ENCODE assay signal across 25 cellular contexts in the genomic region with DNA sequence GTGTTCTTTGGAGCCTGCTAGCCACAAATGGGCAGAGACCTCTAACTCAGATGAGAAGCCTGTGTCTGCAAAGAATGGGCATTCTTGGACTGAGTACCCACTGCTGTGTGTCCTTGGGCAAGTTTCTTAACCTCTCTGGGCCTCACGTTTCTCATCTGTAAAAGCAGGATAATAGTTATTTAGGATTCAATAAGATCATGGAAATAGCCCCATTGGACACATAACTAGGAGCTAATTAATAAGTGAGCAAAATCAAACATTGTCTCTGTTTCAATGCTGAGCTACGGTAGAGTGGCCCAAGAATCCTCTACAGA.
A peak's percentile ranks its signal among the peaks of the same experiment; 100 is the strongest.
DNase-seq lines count a peak whose midpoint lies in the region; ATAC-seq and TF ChIP-seq lines count a peak whose summit lies in the region.
"Had no signal": no experiment of that assay in that cellular context is flagged by ENCODE, and none has a peak within 500 bp of the region (broad histone marks: within the 10 kb centered on the region; RNA-seq: fewer than 3 reads in every experiment).

No MANE protein-coding gene starts in this region.

- H3K36me3 ChIP-seq in Loucy (ENCODE audit: insufficient read depth, low read length) (no peaks in the 10 kb centered on the region), mesenchymal stem cell (ENCODE audit: control insufficient read depth in 1 of 2, insufficient read depth in 2 of 2, low read depth in 1 of 2, low read length in 2 of 2) (peaks cover 0 to 4% of the 10 kb centered on the region in 2 experiments), ascending aorta (no peaks in the 10 kb centered on the region)
- H3K36me3 ChIP-seq: ovary had no signal

- no peak overlapping the region for H2BK15ac ChIP-seq in mesenchymal stem cell (ENCODE audit: low read depth, poor library complexity, severe bottlenecking)

- no peak for ATAC-seq in HG02588 (IDR thresholded peaks at IDR 0.05; ENCODE audit: unreplicated experiment)
- no peak for ATAC-seq in activated T-helper 17 cell treated with anti-CD3 and anti-CD28 coated beads, Interleukin-2, amount 50 U/mL, for 72 hours (replicated peaks)
- ATAC-seq: activated CD8-positive, alpha-beta memory T cell treated with anti-CD3 and anti-CD28 coated beads, Interleukin-2, amount 10 ng/mL, durations not matched to agents 7 days and 5 days; activated naive CD4-positive, alpha-beta T cell treated with anti-CD3 and anti-CD28 coated beads, Interleukin-2, amount 50 U/mL, for 72 hours; natural killer cell; right cardiac atrium; stimulated activated naive CD8-positive, alpha-beta T cell treated with anti-CD3 and anti-CD28 coated beads, Interleukin-15, amount 100 ng/mL, for 72 hours had no signal

- H2BK5ac ChIP-seq in mesenchymal stem cell (ENCODE audit: low read depth, low read length, poor library complexity, severe bottlenecking), result no peak overlapping the region

- intact Hi-C loops in activated T-helper 1 cell treated with anti-CD3 and anti-CD28 coated beads, Interleukin-12 subunit alpha, Interleukin-12 subunit beta, Interleukin-2, Interleukin-4 antibody, amounts not matched to agents 30 ng/mL and 10 ng/mL and 1 ng/mL, durations not matched to agents 14 hours and 24 hours and 36 hours (cut with micrococcal nuclease), result loop anchor here (5.0 to 10.0 kb wide), 3 partner anchors 217 to 721 kb away; partner anchors contain the start of gene CDPF1
- intact Hi-C loops in ascending aorta (cut with DNase I), result no loop called here

- H2AK5ac ChIP-seq in mesenchymal stem cell (ENCODE audit: low read length, severe bottlenecking), result no peak overlapping the region

- no peaks in the 10 kb centered on the region for H3F3A ChIP-seq in Loucy (ENCODE audit: low read depth)

- no peak overlapping the region for H3K4ac ChIP-seq in mesenchymal stem cell (ENCODE audit: low read depth in 1 of 2, low read length in 2 of 2)

- H3K4me2 ChIP-seq in Loucy (ENCODE audit: low read depth, low read length, poor library complexity, severe bottlenecking) (peak overlapping the region; percentile 97), mesenchymal stem cell (ENCODE audit: low read length, poor library complexity, severe bottlenecking) (no peak overlapping the region)

- no peaks in the 10 kb centered on the region for H4K20me1 ChIP-seq in Loucy (ENCODE audit: insufficient read depth, low read length, poor library complexity, severe bottlenecking)

- no peak overlapping the region for H3K18ac ChIP-seq in mesenchymal stem cell (ENCODE audit: low read depth in 1 of 2, low read length in 2 of 2)

- H3K4me3 Mint-ChIP-seq in activated T-helper 1 cell treated with anti-CD3 and anti-CD28 coated beads, Interleukin-12 subunit alpha, Interleukin-12 subunit beta, Interleukin-2, Interleukin-4 antibody, amounts not matched to agents 30 ng/mL and 10 ng/mL and 1 ng/mL, durations not matched to agents 14 hours and 24 hours and 36 hours, result peak overlapping the region; percentile 22
- no peak overlapping the region for H3K4me3 Mint-ChIP-seq in activated T-helper 17 cell treated with anti-CD3 and anti-CD28 coated beads, Interleukin-2, amount 50 U/mL, for 72 hours
- H3K4me3 Mint-ChIP-seq: activated CD8-positive, alpha-beta memory T cell treated with anti-CD3 and anti-CD28 coated beads, Interleukin-2, amount 10 ng/mL, durations not matched to agents 7 days and 5 days; natural killer cell; stimulated activated naive CD8-positive, alpha-beta T cell treated with anti-CD3 and anti-CD28 coated beads, Interleukin-15, amount 100 ng/mL, for 72 hours had no signal

- H3K36me3 Mint-ChIP-seq in activated T-helper 1 cell treated with anti-CD3 and anti-CD28 coated beads, Interleukin-12 subunit alpha, Interleukin-12 subunit beta, Interleukin-2, Interleukin-4 antibody, amounts not matched to agents 30 ng/mL and 10 ng/mL and 1 ng/mL, durations not matched to agents 14 hours and 24 hours and 36 hours (ENCODE audit: low read depth), result no peaks in the 10 kb centered on the region
- no peaks in the 10 kb centered on the region for H3K36me3 Mint-ChIP-seq in activated T-helper 17 cell treated with anti-CD3 and anti-CD28 coated beads, Interleukin-2, amount 50 U/mL, for 72 hours (ENCODE audit: low read depth)
- H3K36me3 Mint-ChIP-seq: activated CD8-positive, alpha-beta memory T cell treated with anti-CD3 and anti-CD28 coated beads, Interleukin-2, amount 10 ng/mL, durations not matched to agents 7 days and 5 days; activated naive CD4-positive, alpha-beta T cell treated with anti-CD3 and anti-CD28 coated beads, Interleukin-2, amount 50 U/mL, for 72 hours; natural killer cell had no signal

- no peak overlapping the region for H4K91ac ChIP-seq in mesenchymal stem cell (ENCODE audit: low read length)

- H3K4me1 ChIP-seq in Loucy (ENCODE audit: insufficient read depth, low read length, poor library complexity, severe bottlenecking) (peaks cover 67% of the 10 kb centered on the region), mesenchymal stem cell (ENCODE audit: control insufficient read depth, insufficient read depth, low read depth, low read length) (peaks cover 16% of the 10 kb centered on the region), ascending aorta (peaks cover 6 to 17% of the 10 kb centered on the region in 2 donors)

- no peak overlapping the region for H3K23ac ChIP-seq in mesenchymal stem cell (ENCODE audit: low read length in 2 of 2)

- H3K4me3 ChIP-seq in Loucy (ENCODE audit: low read length, poor library complexity, severe bottlenecking) (no peak overlapping the region), mesenchymal stem cell (ENCODE audit: insufficient read depth in 1 of 2, low read depth in 1 of 2, low read length in 2 of 2) (no peak overlapping the region), skin epidermis (no peak overlapping the region), ascending aorta (no peak overlapping the region)
- H3K4me3 ChIP-seq: ovary had no signal

- TF ChIP-seq CTCF in Loucy (conservative IDR thresholded peaks at IDR 0.05; ENCODE audit: low read length) (no peak), ascending aorta (IDR thresholded peaks at IDR 0.05) (no peak)

- 100% methylated on average over 1 of the region's 2 CpGs for WGBS in mesenchymal stem cell

- peaks cover 15% of the 10 kb centered on the region for H3K79me1 ChIP-seq in mesenchymal stem cell (replicated peaks; ENCODE audit: low read length, poor library complexity, severe bottlenecking)

- H2BK12ac ChIP-seq in mesenchymal stem cell (ENCODE audit: low read length in 2 of 2), result no peak overlapping the region

- no peak overlapping the region for H3K14ac ChIP-seq in mesenchymal stem cell (ENCODE audit: low read length in 2 of 2)

- H3K9me2 ChIP-seq in Loucy (replicated peaks; ENCODE audit: low read depth, low read length), result no peaks in the 10 kb centered on the region

- H3K27ac ChIP-seq in mesenchymal stem cell (ENCODE audit: low read length, poor library complexity, severe bottlenecking) (no peak overlapping the region), skin epidermis (peak overlapping the region in 17 of 21 experiments; percentile 3 to 99 (median 85)), ascending aorta (no peak overlapping the region)

- no peak overlapping the region for H4K8ac ChIP-seq in mesenchymal stem cell (ENCODE audit: low read length)

- DNase-seq in activated T-helper 1 cell treated with anti-CD3 and anti-CD28 coated beads, Interleukin-12 subunit alpha, Interleukin-12 subunit beta, Interleukin-2, Interleukin-4 antibody, amounts not matched to agents 30 ng/mL and 10 ng/mL and 1 ng/mL, durations not matched to agents 14 hours and 24 hours and 36 hours (ENCODE audit: low spot score), result no peak
- DNase-seq in mesenchymal stem cell, result no peak
- no peak for DNase-seq in AML-193 (lab: John Stamatoyannopoulos, UW)
- no peak for DNase-seq in ascending aorta (ENCODE audit: low spot score in 2 of 2)
- DNase-seq: activated CD4-positive, alpha-beta T cell treated with anti-CD3 and anti-CD28 coated beads for 48 hours; activated CD8-positive, alpha-beta memory T cell treated with anti-CD3 and anti-CD28 coated beads, Interleukin-2, amount 10 ng/mL, durations not matched to agents 7 days and 5 days; DMS153; foreskin fibroblast; GDM1; GOT3; Kasumi-1; natural killer cell; NCI-H1048; NCI-H187; NCI-H524 treated with DMSO at 0.1 percent for 48 hours; stimulated activated naive CD8-positive, alpha-beta T cell treated with anti-CD3 and anti-CD28 coated beads, Interleukin-15, amount 100 ng/mL, for 72 hours; T-helper 2 cell; trophoblast cell had no signal

- no peaks in the 10 kb centered on the region for H3K9me3 ChIP-seq in Loucy (ENCODE audit: insufficient read depth, low read depth, low read length)
- H3K9me3 ChIP-seq in mesenchymal stem cell (ENCODE audit: control insufficient read depth, low read length), result no peaks in the 10 kb centered on the region
- H3K9me3 ChIP-seq in ascending aorta, result no peaks in the 10 kb centered on the region
- H3K9me3 ChIP-seq: ovary had no signal

- H3K79me2 ChIP-seq in Loucy (ENCODE audit: insufficient read depth, low read length), result peaks cover 59% of the 10 kb centered on the region

- no peak overlapping the region for H3K27ac Mint-ChIP-seq in activated T-helper 1 cell treated with anti-CD3 and anti-CD28 coated beads, Interleukin-12 subunit alpha, Interleukin-12 subunit beta, Interleukin-2, Interleukin-4 antibody, amounts not matched to agents 30 ng/mL and 10 ng/mL and 1 ng/mL, durations not matched to agents 14 hours and 24 hours and 36 hours
- H3K27ac Mint-ChIP-seq in activated T-helper 17 cell treated with anti-CD3 and anti-CD28 coated beads, Interleukin-2, amount 50 U/mL, for 72 hours, result no peak overlapping the region
- H3K27ac Mint-ChIP-seq: activated CD8-positive, alpha-beta memory T cell treated with anti-CD3 and anti-CD28 coated beads, Interleukin-2, amount 10 ng/mL, durations not matched to agents 7 days and 5 days; activated naive CD4-positive, alpha-beta T cell treated with anti-CD3 and anti-CD28 coated beads, Interleukin-2, amount 50 U/mL, for 72 hours had no signal

- no peak overlapping the region for H2AFZ ChIP-seq in Loucy (ENCODE audit: low read length)
- H2AFZ ChIP-seq in mesenchymal stem cell (ENCODE audit: low read depth, low read length), result no peak overlapping the region

- peaks cover 19% of the 10 kb centered on the region for H3K4me1 Mint-ChIP-seq in activated T-helper 1 cell treated with anti-CD3 and anti-CD28 coated beads, Interleukin-12 subunit alpha, Interleukin-12 subunit beta, Interleukin-2, Interleukin-4 antibody, amounts not matched to agents 30 ng/mL and 10 ng/mL and 1 ng/mL, durations not matched to agents 14 hours and 24 hours and 36 hours (ENCODE audit: low read depth)
- peaks cover 10% of the 10 kb centered on the region for H3K4me1 Mint-ChIP-seq in activated T-helper 17 cell treated with anti-CD3 and anti-CD28 coated beads, Interleukin-2, amount 50 U/mL, for 72 hours

- H3K9me3 Mint-ChIP-seq in activated T-helper 1 cell treated with anti-CD3 and anti-CD28 coated beads, Interleukin-12 subunit alpha, Interleukin-12 subunit beta, Interleukin-2, Interleukin-4 antibody, amounts not matched to agents 30 ng/mL and 10 ng/mL and 1 ng/mL, durations not matched to agents 14 hours and 24 hours and 36 hours, result no peaks in the 10 kb centered on the region
- H3K9me3 Mint-ChIP-seq in activated T-helper 17 cell treated with anti-CD3 and anti-CD28 coated beads, Interleukin-2, amount 50 U/mL, for 72 hours, result no peaks in the 10 kb centered on the region
- H3K9me3 Mint-ChIP-seq: activated naive CD4-positive, alpha-beta T cell treated with anti-CD3 and anti-CD28 coated beads, Interleukin-2, amount 50 U/mL, for 72 hours; natural killer cell; stimulated activated naive CD8-positive, alpha-beta T cell treated with anti-CD3 and anti-CD28 coated beads, Interleukin-15, amount 100 ng/mL, for 72 hours had no signal

- H3K27me3 ChIP-seq in Loucy (ENCODE audit: insufficient read depth, low read length, poor library complexity, severe bottlenecking) (no peaks in the 10 kb centered on the region), mesenchymal stem cell (ENCODE audit: control insufficient read depth in 1 of 2, insufficient read depth in 1 of 2, low read length in 2 of 2) (no peaks in the 10 kb centered on the region), ascending aorta (no peaks in the 10 kb centered on the region)
- H3K27me3 ChIP-seq: ovary had no signal

- H3K9ac ChIP-seq in Loucy (ENCODE audit: low read depth, low read length, poor library complexity, severe bottlenecking) (peak overlapping the region; percentile 99), mesenchymal stem cell (ENCODE audit: low read length) (peak overlapping the region; percentile 50)

- no peaks in the 10 kb centered on the region for H3K27me3 Mint-ChIP-seq in activated T-helper 1 cell treated with anti-CD3 and anti-CD28 coated beads, Interleukin-12 subunit alpha, Interleukin-12 subunit beta, Interleukin-2, Interleukin-4 antibody, amounts not matched to agents 30 ng/mL and 10 ng/mL and 1 ng/mL, durations not matched to agents 14 hours and 24 hours and 36 hours (ENCODE audit: insufficient read depth)
- no peaks in the 10 kb centered on the region for H3K27me3 Mint-ChIP-seq in activated T-helper 17 cell treated with anti-CD3 and anti-CD28 coated beads, Interleukin-2, amount 50 U/mL, for 72 hours
- H3K27me3 Mint-ChIP-seq: activated CD8-positive, alpha-beta memory T cell treated with anti-CD3 and anti-CD28 coated beads, Interleukin-2, amount 10 ng/mL, durations not matched to agents 7 days and 5 days; stimulated activated naive CD8-positive, alpha-beta T cell treated with anti-CD3 and anti-CD28 coated beads, Interleukin-15, amount 100 ng/mL, for 72 hours had no signal

- H2BK120ac ChIP-seq in mesenchymal stem cell (ENCODE audit: low read depth, low read length), result no peak overlapping the region

Comparison
In these comparisons a context has a peak if more than half of its experiments do, and no peak if none do; other contexts are left out.
1. H3K27ac ChIP-seq: peak in skin epidermis (17 of 21); none in mesenchymal stem cell (single experiment) and ascending aorta (0 of 2).